1 cellular context compared by ENCODE assay signal in the genomic region with DNA sequence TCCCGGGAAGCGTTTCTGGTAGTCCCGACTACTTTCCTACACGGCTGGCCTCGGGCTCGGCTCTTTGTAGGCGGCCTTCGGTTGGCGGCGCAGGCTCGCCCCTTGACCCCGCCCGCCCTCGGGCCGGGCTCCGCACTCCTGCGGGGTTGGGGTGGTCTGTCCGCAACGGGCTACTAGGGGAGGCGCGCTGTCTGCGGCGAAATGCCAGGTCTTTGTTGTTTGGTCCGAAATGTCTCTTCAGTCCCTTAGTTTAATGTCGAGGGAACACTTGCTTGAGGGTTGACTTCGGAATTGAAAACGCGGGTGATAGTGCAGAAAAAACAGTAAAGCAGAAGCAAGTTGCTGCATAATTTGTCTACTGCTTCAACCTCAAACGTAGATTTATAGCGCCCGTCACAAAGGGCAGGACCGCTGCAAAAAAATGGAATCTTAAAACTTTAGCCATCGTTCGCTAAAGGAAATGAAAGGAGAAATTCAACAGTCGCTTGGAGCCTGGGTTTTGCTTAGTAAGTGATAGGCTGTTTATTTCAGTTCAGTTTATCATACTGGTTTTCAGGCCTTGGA.
A peak's percentile ranks its signal among the peaks of the same experiment; 100 is the strongest.
TF ChIP-seq lines count a peak whose summit lies in the region.

No MANE protein-coding gene starts in this region.

TF ChIP-seq in K562, 482 proteins besides CTCF, POLR2A, EP300 and RAD21 (continued from another document):
- TF ChIP-seq, protein P1, sequence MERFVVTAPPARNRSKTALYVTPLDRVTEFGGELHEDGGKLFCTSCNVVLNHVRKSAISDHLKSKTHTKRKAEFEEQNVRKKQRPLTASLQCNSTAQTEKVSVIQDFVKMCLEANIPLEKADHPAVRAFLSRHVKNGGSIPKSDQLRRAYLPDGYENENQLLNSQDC (CRISPR knock-in tag; IDR thresholded peaks at IDR 0.05), result no peak
- TF ChIP-seq ZNF699 (CRISPR knock-in tag; IDR thresholded peaks at IDR 0.05; ENCODE audit: insufficient replicate concordance) (no peak), CREM (IDR thresholded peaks at IDR 0.05; ENCODE audit: low read depth) (peak; percentile 62; the same call in 1 of the 2 replicates), PHF21A (IDR thresholded peaks at IDR 0.05; ENCODE audit: borderline replicate concordance, low read depth) (no peak), ZNF668 (CRISPR knock-in tag; IDR thresholded peaks at IDR 0.05) (no peak), BACH1 (tag; IDR thresholded peaks at IDR 0.05) (no peak), PML (IDR thresholded peaks at IDR 0.05; ENCODE audit: low read length) (no peak), SMAD1 (IDR thresholded peaks at IDR 0.05; ENCODE audit: low read depth, low read length, partially characterized antibody) (no peak), KLF6 (CRISPR knock-in tag; IDR thresholded peaks at IDR 0.05; ENCODE audit: borderline replicate concordance) (no peak), NR2C1 (IDR thresholded peaks at IDR 0.05) (peak; percentile 73), NR2C1 (tag; IDR thresholded peaks at IDR 0.05) (peak; percentile 53), EHMT2 (IDR thresholded peaks at IDR 0.05) (no peak), ZNF766 (CRISPR knock-in tag; conservative IDR thresholded peaks at IDR 0.05) (no peak), TAF1 (IDR thresholded peaks at IDR 0.05; ENCODE audit: control insufficient read depth, extremely low read depth, insufficient read depth, low read length, severe bottlenecking) (peak; percentile 10), DDX20 (tag; IDR thresholded peaks at IDR 0.05; ENCODE audit: low read depth) (no peak), ZNF583 (CRISPR knock-in tag; IDR thresholded peaks at IDR 0.05) (no peak), KDM4B (IDR thresholded peaks at IDR 0.05; ENCODE audit: borderline replicate concordance in 2 of 2, low read depth in 1 of 2) (no peak), ESRRA (IDR thresholded peaks at IDR 0.05; ENCODE audit: borderline replicate concordance, low read depth) (no peak), MYC (IDR thresholded peaks at IDR 0.05; ENCODE audit: low read depth, low read length) (no peak), MYC (CRISPR knock-in tag; IDR thresholded peaks at IDR 0.05; ENCODE audit: borderline replicate concordance, low read depth) (no peak), LCOR (CRISPR knock-in tag; IDR thresholded peaks at IDR 0.05) (no peak), KLF10 (CRISPR knock-in tag; IDR thresholded peaks at IDR 0.05) (no peak), BDP1 (IDR thresholded peaks at IDR 0.05; ENCODE audit: insufficient read depth, insufficient read length) (no peak), FOXJ2 (tag; IDR thresholded peaks at IDR 0.05) (peak; percentile 38; the same call in 1 of the 2 replicates), BHLHE40 (IDR thresholded peaks at IDR 0.05; ENCODE audit: low read length) (no peak), PCBP1 (IDR thresholded peaks at IDR 0.05; ENCODE audit: low read depth, low read length, poor library complexity, severe bottlenecking) (no peak), SP2 (IDR thresholded peaks at IDR 0.05; ENCODE audit: extremely low read depth, low read depth, low read length, poor library complexity, severe bottlenecking) (no peak), PURB (CRISPR knock-in tag; IDR thresholded peaks at IDR 0.05; ENCODE audit: low read depth) (no peak), CHCHD3 (CRISPR knock-in tag; IDR thresholded peaks at IDR 0.05) (no peak)
- TF ChIP-seq, protein P2, sequence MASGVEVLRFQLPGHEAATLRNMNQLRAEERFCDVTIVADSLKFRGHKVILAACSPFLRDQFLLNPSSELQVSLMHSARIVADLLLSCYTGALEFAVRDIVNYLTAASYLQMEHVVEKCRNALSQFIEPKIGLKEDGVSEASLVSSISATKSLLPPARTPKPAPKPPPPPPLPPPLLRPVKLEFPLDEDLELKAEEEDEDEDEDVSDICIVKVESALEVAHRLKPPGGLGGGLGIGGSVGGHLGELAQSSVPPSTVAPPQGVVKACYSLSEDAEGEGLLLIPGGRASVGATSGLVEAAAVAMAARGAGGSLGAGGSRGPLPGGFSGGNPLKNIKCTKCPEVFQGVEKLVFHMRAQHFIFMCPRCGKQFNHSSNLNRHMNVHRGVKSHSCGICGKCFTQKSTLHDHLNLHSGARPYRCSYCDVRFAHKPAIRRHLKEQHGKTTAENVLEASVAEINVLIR (CRISPR knock-in tag; IDR thresholded peaks at IDR 0.05), result no peak
- TF ChIP-seq, protein P3, sequence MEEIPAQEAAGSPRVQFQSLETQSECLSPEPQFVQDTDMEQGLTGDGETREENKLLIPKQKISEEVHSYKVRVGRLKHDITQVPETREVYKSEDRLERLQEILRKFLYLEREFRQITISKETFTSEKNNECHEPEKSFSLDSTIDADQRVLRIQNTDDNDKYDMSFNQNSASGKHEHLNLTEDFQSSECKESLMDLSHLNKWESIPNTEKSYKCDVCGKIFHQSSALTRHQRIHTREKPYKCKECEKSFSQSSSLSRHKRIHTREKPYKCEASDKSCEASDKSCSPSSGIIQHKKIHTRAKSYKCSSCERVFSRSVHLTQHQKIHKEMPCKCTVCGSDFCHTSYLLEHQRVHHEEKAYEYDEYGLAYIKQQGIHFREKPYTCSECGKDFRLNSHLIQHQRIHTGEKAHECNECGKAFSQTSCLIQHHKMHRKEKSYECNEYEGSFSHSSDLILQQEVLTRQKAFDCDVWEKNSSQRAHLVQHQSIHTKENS (CRISPR knock-in tag; IDR thresholded peaks at IDR 0.05), result no peak
- TF ChIP-seq, protein P4, sequence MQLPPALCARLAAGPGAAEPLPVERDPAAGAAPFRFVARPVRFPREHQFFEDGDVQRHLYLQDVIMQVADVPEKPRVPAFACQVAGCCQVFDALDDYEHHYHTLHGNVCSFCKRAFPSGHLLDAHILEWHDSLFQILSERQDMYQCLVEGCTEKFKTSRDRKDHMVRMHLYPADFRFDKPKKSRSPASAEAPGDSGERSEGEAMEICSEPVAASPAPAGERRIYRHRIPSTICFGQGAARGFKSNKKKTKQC (CRISPR knock-in tag; IDR thresholded peaks at IDR 0.05), result no peak
